Comparison of ENCODE assay signal across 11 cellular contexts in the genomic region with DNA sequence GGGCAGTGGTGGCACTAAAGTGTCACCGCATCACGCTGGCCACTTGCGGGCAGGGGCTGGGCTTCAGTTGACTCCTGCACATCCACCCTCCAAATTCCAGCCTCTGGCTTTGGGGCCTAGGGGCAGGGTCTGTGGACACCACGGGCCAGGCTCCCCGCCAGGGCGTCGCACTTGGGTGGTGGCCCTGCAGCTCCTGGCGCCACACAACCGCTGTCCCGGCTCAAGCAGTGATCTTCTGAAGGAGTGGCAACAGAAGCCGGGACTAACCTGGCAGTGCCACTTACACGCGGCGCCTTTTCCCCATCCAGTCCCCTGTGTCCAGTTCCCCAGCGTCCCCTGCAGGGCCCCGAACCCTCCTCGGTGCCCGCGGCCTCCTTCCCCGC.
DNase-seq lines count a peak whose midpoint lies in the region; ATAC-seq, FAIRE-seq and TF ChIP-seq lines count a peak whose summit lies in the region.
"Had no signal": no experiment of that assay in that cellular context is flagged by ENCODE, and none has a peak within 500 bp of the region (broad histone marks: within the 10 kb centered on the region; RNA-seq: fewer than 3 reads in every experiment).

No MANE protein-coding gene starts in this region.

- POLR2A ChIA-PET in H1 (lab: Charles Lee; ENCODE audit: partially characterized antibody), result interaction anchor here (0.5 kb wide), 1 partner anchor 9 kb away, joined by 3 read pairs; no protein-coding TSS in a partner anchor
- POLR2A ChIA-PET in naive thymus-derived CD4-positive, alpha-beta T cell (lab: Charles Lee), result no interaction called here

- peak; percentile 29 for ATAC-seq in stimulated activated naive CD8-positive, alpha-beta T cell treated with anti-CD3 and anti-CD28 coated beads, Interleukin-15, amount 100 ng/mL, for 72 hours
- no peak for ATAC-seq in stimulated activated naive CD8-positive, alpha-beta T cell treated with anti-CD3 and anti-CD28 coated beads, Interleukin-15, Interleukin-2, amounts not matched to agents 100 U/mL and 50 U/mL, for 24 hours
- no peak for ATAC-seq in naive thymus-derived CD4-positive, alpha-beta T cell
- ATAC-seq in GM18505 (IDR thresholded peaks at IDR 0.05; ENCODE audit: unreplicated experiment), result no peak

- no peak overlapping the region for H3K23ac ChIP-seq in H1 (ENCODE audit: insufficient read length)

- H3K18ac ChIP-seq in H1 (ENCODE audit: extremely low read depth, low read length), result no peak overlapping the region; the same call in 1 of the 2 replicates

- H3K4me1 Mint-ChIP-seq in stimulated activated naive CD8-positive, alpha-beta T cell treated with anti-CD3 and anti-CD28 coated beads, Interleukin-15, amount 100 ng/mL, for 72 hours, result peaks cover 6% of the 10 kb centered on the region
- H3K4me1 Mint-ChIP-seq in naive thymus-derived CD4-positive, alpha-beta T cell, result peaks cover 0 to 14% (median 0%) of the 10 kb centered on the region in 7 donors

- H4K20me1 ChIP-seq in H1 (replicated peaks in 1 of 2; ENCODE audit: control insufficient read depth in 1 of 2, insufficient read depth in 2 of 2, low read length in 2 of 2), result no peaks in the 10 kb centered on the region
- H4K20me1 ChIP-seq: BLaER1 treated with 17β-estradiol and CSF1 and Interleukin-3, amounts not matched to agents 10 nM and 100 nM had no signal

- H3K4me3 Mint-ChIP-seq in stimulated activated naive CD8-positive, alpha-beta T cell treated with anti-CD3 and anti-CD28 coated beads, Interleukin-15, amount 100 ng/mL, for 72 hours, result peak overlapping the region; percentile 56 to 57
- H3K4me3 Mint-ChIP-seq in naive thymus-derived CD4-positive, alpha-beta T cell, result peak overlapping the region in 3 of 10 donors; percentile 5 to 20 (median 16)

- no peak overlapping the region for H4K91ac ChIP-seq in H1 (replicated peaks; ENCODE audit: insufficient read length, low read length)

- TF ChIP-seq POLR2A in H1 (IDR thresholded peaks at IDR 0.05; ENCODE audit: control extremely low read depth in 1 of 2, low read depth in 2 of 2, low read length in 2 of 2), result no peak
- no peak for TF ChIP-seq POLR2A in GM18505 (IDR thresholded peaks at IDR 0.05; ENCODE audit: borderline replicate concordance, extremely low read depth, insufficient read depth, insufficient read length)

- WGBS in H1 (ENCODE audit: extremely low coverage in 1 of 2, insufficient coverage in 1 of 2, insufficient read length in 1 of 2, insufficient replicate concordance in 2 of 2, low coverage in 1 of 2, low lambda C conversion rate in 2 of 2, missing lambda C conversion rate in 1 of 2), 2 experiments, result 50% methylated on average over 19 of the region's 20 CpGs; no CpG with 5 or more reads in 1 of the 2 experiments

- peak overlapping the region; percentile 40 to 71 (median 66); a peak in 5 of 8 replicates for H3K4me3 ChIP-seq in H1 (ENCODE audit: extremely low read depth in 1 of 4, insufficient read depth in 2 of 4, low read depth in 3 of 4, low read length in 4 of 4)
- H3K4me3 ChIP-seq in neuron (ENCODE audit: low read length), result peak overlapping the region; percentile 52
- H3K4me3 ChIP-seq in naive thymus-derived CD4-positive, alpha-beta T cell (ENCODE audit: low read length), result no peak overlapping the region
- H3K4me3 ChIP-seq: BLaER1 treated with 17β-estradiol and CSF1 and Interleukin-3, amounts not matched to agents 10 nM and 100 nM had no signal

- no peak overlapping the region for H3K56ac ChIP-seq in H1 (replicated peaks; ENCODE audit: insufficient read length, low read depth, low read length)

- no peak overlapping the region for H3K4ac ChIP-seq in H1 (replicated peaks; ENCODE audit: insufficient read length, low read depth, low read length)

- no peak overlapping the region for H3K14ac ChIP-seq in H1 (ENCODE audit: insufficient read length)

- no peak overlapping the region for H3K9ac ChIP-seq in H1 (replicated peaks in 1 of 4; ENCODE audit: extremely low read depth in 1 of 4, low read depth in 3 of 4, low read length in 3 of 4)
- H3K9ac ChIP-seq: BLaER1 treated with 17β-estradiol and CSF1 and Interleukin-3, amounts not matched to agents 10 nM and 100 nM had no signal

- H2BK12ac ChIP-seq in H1 (ENCODE audit: low read depth, low read length), result peak overlapping the region; percentile 44; the same call in 1 of the 2 replicates

- H3K27me3 Mint-ChIP-seq in stimulated activated naive CD8-positive, alpha-beta T cell treated with anti-CD3 and anti-CD28 coated beads, Interleukin-15, amount 100 ng/mL, for 72 hours, result peaks cover 52% of the 10 kb centered on the region
- H3K27me3 Mint-ChIP-seq in naive thymus-derived CD4-positive, alpha-beta T cell, result peaks cover 28 to 54% (median 35%) of the 10 kb centered on the region in 5 donors

- no peak overlapping the region for H2AK5ac ChIP-seq in H1 (ENCODE audit: low read depth, low read length)

- no peak overlapping the region for H2BK20ac ChIP-seq in H1 (ENCODE audit: low read length)

- H2AFZ ChIP-seq in H1 (ENCODE audit: low read length), result no peak overlapping the region
- H2AFZ ChIP-seq in neuron (ENCODE audit: low read depth, low read length), result peak overlapping the region; percentile 85

- H2BK15ac ChIP-seq in H1 (ENCODE audit: low read length), result no peak overlapping the region

- H3K36me3 ChIP-seq in H1 (ENCODE audit: control insufficient read depth in 2 of 4, insufficient read depth in 4 of 4, low read length in 3 of 4) (no peaks in the 10 kb centered on the region), neuron (ENCODE audit: insufficient read depth, low read length) (no peaks in the 10 kb centered on the region)
- H3K36me3 ChIP-seq in naive thymus-derived CD4-positive, alpha-beta T cell (ENCODE audit: control insufficient read depth in 2 of 3, insufficient read depth in 3 of 3, low read length in 3 of 3), result no peaks in the 10 kb centered on the region
- H3K36me3 ChIP-seq: BLaER1 treated with 17β-estradiol and CSF1 and Interleukin-3, amounts not matched to agents 10 nM and 100 nM had no signal

- 0 out of 2 replicates have a peak overlapping the region, but pooled peaks have one; percentile 40 for H2BK5ac ChIP-seq in H1 (ENCODE audit: low read depth, low read length)

- DNase-seq in stimulated activated naive CD8-positive, alpha-beta T cell treated with anti-CD3 and anti-CD28 coated beads, Interleukin-15, amount 100 ng/mL, for 72 hours, result no peak
- DNase-seq in stimulated activated naive CD8-positive, alpha-beta T cell treated with anti-CD3 and anti-CD28 coated beads, Interleukin-15, Interleukin-2, amounts not matched to agents 100 U/mL and 50 U/mL, for 24 hours, result no peak
- no peak for DNase-seq in H1 (ENCODE audit: low read depth in 1 of 2, low spot score in 2 of 2)
- no peak for DNase-seq in naive thymus-derived CD4-positive, alpha-beta T cell
- no peak for DNase-seq in NCI-H526 (lab: John Stamatoyannopoulos, UW)
- DNase-seq in UCSD-AML1 (lab: John Stamatoyannopoulos, UW; ENCODE audit: unreplicated experiment), result no peak
- DNase-seq: NCI-H2029; stimulated activated CD4-positive, alpha-beta T cell treated with anti-CD3 and anti-CD28 coated beads, Interleukin-1b, Interleukin-23, amount 100 ng/mL, for 48 hours had no signal

- no peak for FAIRE-seq in H1 (lab: Jason Lieb, UNC)

- peak overlapping the region; percentile 47 to 92 for H3K4me2 ChIP-seq in H1 (ENCODE audit: insufficient read depth in 1 of 2, low read depth in 2 of 2, low read length in 2 of 2)
- H3K4me2 ChIP-seq: BLaER1 treated with 17β-estradiol and CSF1 and Interleukin-3, amounts not matched to agents 10 nM and 100 nM had no signal

- H3K79me2 ChIP-seq in H1 (ENCODE audit: control insufficient read depth in 1 of 2, insufficient read depth in 2 of 2, low read length in 2 of 2), result no peaks in the 10 kb centered on the region

- TF ChIP-seq CTCF in H1 (IDR thresholded peaks at IDR 0.05; ENCODE audit: control extremely low read depth in 1 of 3, insufficient read depth in 1 of 3, low read depth in 1 of 3, low read length in 3 of 3), result no peak

- no peaks in the 10 kb centered on the region for H3K36me3 Mint-ChIP-seq in naive thymus-derived CD4-positive, alpha-beta T cell

- H3K27me3 ChIP-seq in H1 (replicated peaks in 1 of 4; ENCODE audit: control insufficient read depth in 3 of 4, extremely low read depth in 1 of 4, insufficient read depth in 3 of 4, low read length in 3 of 4) (peaks cover 0 to 4% (median 0%) of the 10 kb centered on the region in 4 experiments; a peak in 1 of 7 replicates), neuron (ENCODE audit: insufficient read depth, low read length) (no peaks in the 10 kb centered on the region)
- no peaks in the 10 kb centered on the region for H3K27me3 ChIP-seq in naive thymus-derived CD4-positive, alpha-beta T cell (ENCODE audit: control insufficient read depth in 2 of 2, insufficient read depth in 2 of 2, low read length in 2 of 2)
- H3K27me3 ChIP-seq: BLaER1 treated with 17β-estradiol and CSF1 and Interleukin-3, amounts not matched to agents 10 nM and 100 nM had no signal

- peaks cover 9% of the 10 kb centered on the region; the same call in 1 of the 2 replicates for H3K23me2 ChIP-seq in H1 (ENCODE audit: low read depth, low read length)

- no peak for TF ChIP-seq EP300 in H1 (IDR thresholded peaks at IDR 0.05; ENCODE audit: borderline replicate concordance in 1 of 2, low read depth in 2 of 2, low read length in 2 of 2)

- H3K27ac ChIP-seq in H1 (ENCODE audit: low read depth, low read length), result no peak overlapping the region
- no peak overlapping the region for H3K27ac ChIP-seq in naive thymus-derived CD4-positive, alpha-beta T cell (ENCODE audit: low read depth, low read length)
- H3K27ac ChIP-seq: BLaER1 treated with 17β-estradiol and CSF1 and Interleukin-3, amounts not matched to agents 10 nM and 100 nM had no signal

- peaks cover 0 to 8% (median 0%) of the 10 kb centered on the region in 4 experiments; a peak in 1 of 7 replicates for H3K4me1 ChIP-seq in H1 (replicated peaks in 1 of 4; ENCODE audit: control insufficient read depth in 3 of 4, insufficient read depth in 4 of 4, low read length in 3 of 4)
- H3K4me1 ChIP-seq in neuron (ENCODE audit: insufficient read depth, low read length), result peaks cover 9% of the 10 kb centered on the region
- H3K4me1 ChIP-seq in naive thymus-derived CD4-positive, alpha-beta T cell (ENCODE audit: control insufficient read depth in 2 of 2, insufficient read depth in 2 of 2, low read length in 2 of 2), result no peaks in the 10 kb centered on the region

- no peak for TF ChIP-seq RAD21 in H1 (IDR thresholded peaks at IDR 0.05 in 1 of 2, conservative IDR thresholded peaks at IDR 0.05 in 1 of 2; ENCODE audit: low read depth in 2 of 2, low read length in 2 of 2)

- no peaks in the 10 kb centered on the region for H3K79me1 ChIP-seq in H1 (ENCODE audit: low read depth, low read length)

- H4K5ac ChIP-seq in H1 (ENCODE audit: insufficient read length, low read depth, low read length), result peak overlapping the region; percentile 65

- H3K9me3 ChIP-seq in H1 (ENCODE audit: insufficient read depth in 2 of 2, low read depth in 1 of 2, low read length in 1 of 2) (no peaks in the 10 kb centered on the region), neuron (ENCODE audit: low read length) (no peaks in the 10 kb centered on the region)
- no peaks in the 10 kb centered on the region for H3K9me3 ChIP-seq in naive thymus-derived CD4-positive, alpha-beta T cell (ENCODE audit: control insufficient read depth in 2 of 3, low read length in 3 of 3)

- no peak overlapping the region for H3K27ac Mint-ChIP-seq in stimulated activated naive CD8-positive, alpha-beta T cell treated with anti-CD3 and anti-CD28 coated beads, Interleukin-15, amount 100 ng/mL, for 72 hours
- H3K27ac Mint-ChIP-seq in naive thymus-derived CD4-positive, alpha-beta T cell, result no peak overlapping the region

- CTCF ChIA-PET in H1 (lab: Charles Lee; ENCODE audit: partially characterized antibody), result interaction anchor here (1.0 kb wide), 1 partner anchor 8 kb away, joined by 3 read pairs; no protein-coding TSS in a partner anchor
- CTCF ChIA-PET in naive thymus-derived CD4-positive, alpha-beta T cell (lab: Charles Lee), result no interaction called here

- intact Hi-C loops in naive thymus-derived CD4-positive, alpha-beta T cell (cut with micrococcal nuclease), result no loop called here

- H4K8ac ChIP-seq in H1 (ENCODE audit: extremely low read depth, insufficient read depth, low read length), result no peak overlapping the region

- H3K9me3 Mint-ChIP-seq in stimulated activated naive CD8-positive, alpha-beta T cell treated with anti-CD3 and anti-CD28 coated beads, Interleukin-15, amount 100 ng/mL, for 72 hours, result peaks cover 0 to 7% of the 10 kb centered on the region in 2 donors
- peaks cover 0 to 2% (median 0%) of the 10 kb centered on the region in 11 donors for H3K9me3 Mint-ChIP-seq in naive thymus-derived CD4-positive, alpha-beta T cell

- H2BK120ac ChIP-seq in H1 (replicated peaks; ENCODE audit: low read depth, low read length), result no peak overlapping the region
